13 cellular contexts compared by ENCODE assay signal in genomic region chr17:46072998-46073397, GRCh38.
DNase-seq lines count a peak whose midpoint lies in the region; ATAC-seq and TF ChIP-seq lines count a peak whose summit lies in the region.
"Had no signal": no experiment of that assay in that cellular context is flagged by ENCODE, and none has a peak within 500 bp of the region (broad histone marks: within the 10 kb centered on the region; RNA-seq: fewer than 3 reads in every experiment).

No MANE protein-coding gene starts in this region.

- H3K27me3 ChIP-seq in mammary epithelial cell (ENCODE audit: insufficient read depth, low read length) (no peaks in the 10 kb centered on the region), smooth muscle cell (ENCODE audit: low read depth) (no peaks in the 10 kb centered on the region)
- H3K27me3 ChIP-seq: suprapubic skin had no signal

- H3K4me1 Mint-ChIP-seq in MCF 10A (ENCODE audit: insufficient read depth, unreplicated experiment) (peaks cover 14% of the 10 kb centered on the region), WTC11 (peaks cover 43% of the 10 kb centered on the region)

- peaks cover 2% of the 10 kb centered on the region for H3K36me3 ChIP-seq in mammary epithelial cell (ENCODE audit: insufficient read depth, low read length)
- H3K36me3 ChIP-seq in smooth muscle cell (ENCODE audit: low read depth) = no peaks in the 10 kb centered on the region

- H3K9me3 ChIP-seq in mammary epithelial cell (replicated peaks; ENCODE audit: insufficient read depth, low read length) (no peaks in the 10 kb centered on the region), smooth muscle cell (replicated peaks; ENCODE audit: low read depth) (no peaks in the 10 kb centered on the region)
- H3K9me3 ChIP-seq: suprapubic skin had no signal

- H3K4me1 ChIP-seq in mammary epithelial cell (ENCODE audit: insufficient read depth, low read length) = peaks cover 8% of the 10 kb centered on the region
- H3K4me1 ChIP-seq in smooth muscle cell (ENCODE audit: low read depth) = peaks cover 26% of the 10 kb centered on the region

- CTCF ChIA-PET in mammary epithelial cell (lab: Charles Lee; ENCODE audit: low non-redundant PET) = no interaction called here
- CTCF ChIA-PET in MCF 10A (lab: Yijun Ruan, JAX) = no interaction called here
- CTCF ChIA-PET in WTC11 (lab: Charles Lee) = no interaction called here
- CTCF ChIA-PET in GM10248 (lab: Yijun Ruan, JAX) = interaction anchor here (1.0 kb wide), 1 partner anchor 15 kb away, joined by 4 read pairs; no protein-coding TSS in a partner anchor

- no TSS peak for BruUV-seq in mammary epithelial cell (replicated peaks; lab: Mats Ljungman, UMichigan)
- BruUV-seq in MCF 10A (replicated peaks; lab: Mats Ljungman, UMichigan) = no TSS peak

- no peak overlapping the region for H3K27ac ChIP-seq in mammary epithelial cell (ENCODE audit: insufficient read depth, low read depth, low read length)
- H3K27ac ChIP-seq in smooth muscle cell (ENCODE audit: low read depth) = peak overlapping the region; percentile 67
- H3K27ac ChIP-seq: suprapubic skin, VCaP had no signal

- H3K9ac ChIP-seq in mammary epithelial cell (ENCODE audit: insufficient read depth, low read length) (no peak overlapping the region), smooth muscle cell (ENCODE audit: low read depth) (no peak overlapping the region)

- H3K36me3 Mint-ChIP-seq in MCF 10A (ENCODE audit: insufficient read depth, unreplicated experiment) = peaks cover 22% of the 10 kb centered on the region
- peaks cover 3% of the 10 kb centered on the region; the same call in 1 of the 2 replicates for H3K36me3 Mint-ChIP-seq in WTC11

- H3K9me3 Mint-ChIP-seq in MCF 10A (ENCODE audit: unreplicated experiment) (no peaks in the 10 kb centered on the region), WTC11 (no peaks in the 10 kb centered on the region)
- H3K9me3 Mint-ChIP-seq: dendritic cell treated with granulocyte-macrophage colony-stimulating factor and Interleukin-4, amounts not matched to agents 40 ng/mL and 50 ng/mL, for 4 days had no signal

- in situ Hi-C loops in mammary epithelial cell (cut with MboI; ENCODE audit: low sequenced_read_pairs in 2 of 2) = no loop called here

- peaks cover 3% of the 10 kb centered on the region for H3F3A ChIP-seq in smooth muscle cell (ENCODE audit: low read depth)

- no peak overlapping the region for H3K4me3 Mint-ChIP-seq in MCF 10A (ENCODE audit: unreplicated experiment)
- no peak overlapping the region; the same call in 1 of the 2 replicates for H3K4me3 Mint-ChIP-seq in WTC11
- H3K4me3 Mint-ChIP-seq: dendritic cell treated with granulocyte-macrophage colony-stimulating factor and Interleukin-4, amounts not matched to agents 40 ng/mL and 50 ng/mL, for 4 days had no signal

- no peak overlapping the region for H2AFZ ChIP-seq in mammary epithelial cell (ENCODE audit: low read depth, low read length)
- no peak overlapping the region for H2AFZ ChIP-seq in smooth muscle cell (ENCODE audit: low read depth)

- H3K27me3 Mint-ChIP-seq in MCF 10A (ENCODE audit: insufficient read depth, unreplicated experiment) (no peaks in the 10 kb centered on the region), WTC11 (ENCODE audit: low read depth) (no peaks in the 10 kb centered on the region)
- H3K27me3 Mint-ChIP-seq: dendritic cell treated with granulocyte-macrophage colony-stimulating factor and Interleukin-4, amounts not matched to agents 40 ng/mL and 50 ng/mL, for 4 days had no signal

- H3K79me2 ChIP-seq in mammary epithelial cell (ENCODE audit: insufficient read depth, low read length) (peaks cover 76% of the 10 kb centered on the region), smooth muscle cell (ENCODE audit: low read depth) (peaks cover 83% of the 10 kb centered on the region)

- H3K27ac Mint-ChIP-seq in MCF 10A (ENCODE audit: low read depth, unreplicated experiment) (no peak overlapping the region), WTC11 (peak overlapping the region; percentile 37)
- H3K27ac Mint-ChIP-seq: dendritic cell treated with granulocyte-macrophage colony-stimulating factor and Interleukin-4, amounts not matched to agents 40 ng/mL and 50 ng/mL, for 4 days had no signal

- H4K20me1 ChIP-seq in mammary epithelial cell (ENCODE audit: insufficient read depth, low read length) = no peaks in the 10 kb centered on the region
- H4K20me1 ChIP-seq in smooth muscle cell (ENCODE audit: low read depth) = peaks cover 95% of the 10 kb centered on the region

- ATAC-seq in WTC11 = no peak

- H3K4me2 ChIP-seq in mammary epithelial cell (ENCODE audit: insufficient read depth, low read depth, low read length) (peak overlapping the region; percentile 10), smooth muscle cell (peak overlapping the region; percentile 47)

- intact Hi-C loops in mammary epithelial cell (cut with micrococcal nuclease) = no loop called here
- intact Hi-C loops in MCF 10A (cut with micrococcal nuclease) = no loop called here

- 67% methylated on average over 1 of the region's 1 CpG for WGBS in mammary epithelial cell (ENCODE audit: low coverage, missing lambda C conversion rate)
- WGBS in smooth muscle cell (ENCODE audit: low lambda C conversion rate) = 84% methylated on average over 1 of the region's 1 CpG

- dilution Hi-C loops in mammary epithelial cell (cut with HindIII; ENCODE audit: low sequenced_read_pairs) = no loop called here

- no peak for DNase-seq in mammary epithelial cell
- DNase-seq in MCF 10A (ENCODE audit: unreplicated experiment) = no peak
- DNase-seq in WTC11 (ENCODE audit: low spot score) = no peak
- peak; percentile 33 for DNase-seq in foreskin melanocyte
- no peak for DNase-seq in smooth muscle cell (lab: John Stamatoyannopoulos, UW; ENCODE audit: unreplicated experiment)
- DNase-seq in activated CD4-positive, alpha-beta T cell treated with anti-CD3 and anti-CD28 coated beads for 48 hours = no peak
- DNase-seq in GM10248 (ENCODE audit: extremely low spot score) = no peak
- no peak for DNase-seq in medulla oblongata (ENCODE audit: extremely low spot score)
- DNase-seq: NCI-H2029 treated with DMSO at 0.1 percent for 48 hours, RPMI8226 had no signal

- H3K4me3 ChIP-seq in mammary epithelial cell (replicated peaks in 1 of 3; ENCODE audit: insufficient read depth in 1 of 3, low read depth in 2 of 3, low read length in 3 of 3) (no peak overlapping the region), smooth muscle cell (no peak overlapping the region)
- H3K4me3 ChIP-seq: suprapubic skin had no signal

- POLR2A ChIA-PET in MCF 10A (lab: Yijun Ruan, JAX) (interaction anchor here (0.9 to 1.4 kb wide), 3 partner anchors 8 to 14 kb away, joined by 3 to 4 read pairs (median 3); no protein-coding TSS in a partner anchor), WTC11 (lab: Charles Lee) (no interaction called here), GM10248 (lab: Yijun Ruan, JAX) (no interaction called here)

- TF ChIP-seq CTCF in mammary epithelial cell (conservative IDR thresholded peaks at IDR 0.05 in 1 of 2, IDR thresholded peaks at IDR 0.05 in 1 of 2; ENCODE audit: extremely low read depth in 1 of 2, insufficient read depth in 1 of 2, low read depth in 1 of 2, low read length in 2 of 2) = no peak
- no peak for TF ChIP-seq CTCF in MCF 10A (IDR thresholded peaks at IDR 0.05; ENCODE audit: unreplicated experiment)
- no peak for TF ChIP-seq CTCF in WTC11 (IDR thresholded peaks at IDR 0.05)
- no peak for TF ChIP-seq CTCF in smooth muscle cell (IDR thresholded peaks at IDR 0.05; ENCODE audit: borderline replicate concordance, insufficient read depth, poor library complexity, severe bottlenecking)
- TF ChIP-seq CTCF in GM10248 (IDR thresholded peaks at IDR 0.05; ENCODE audit: control extremely low read depth, extremely low read depth, low read depth, missing control alignments) = no peak

TF ChIP-seq in WTC11, 78 proteins besides CTCF, POLR2A, EP300 and RAD21 (continues in another document):
- TF ChIP-seq CDX4 (CRISPR knock-in tag; IDR thresholded peaks at IDR 0.05; ENCODE audit: borderline replicate concordance) = no peak
- no peak for TF ChIP-seq MXD4 (CRISPR knock-in tag; IDR thresholded peaks at IDR 0.05; ENCODE audit: borderline replicate concordance)
- no peak for TF ChIP-seq ATF6 (CRISPR knock-in tag; IDR thresholded peaks at IDR 0.05)
- TF ChIP-seq E2F4 (CRISPR knock-in tag; IDR thresholded peaks at IDR 0.05; ENCODE audit: borderline replicate concordance, low read depth) = no peak
